ENCODE assay signal across 1 cellular context in genomic region chr11:123382555-123383074, GRCh38.
TF ChIP-seq lines count a peak whose summit lies in the region.

No MANE protein-coding gene starts in this region.

TF ChIP-seq in WTC11, 78 proteins besides CTCF, POLR2A, EP300 and RAD21 (continued from another document):
- TF ChIP-seq, protein P1, sequence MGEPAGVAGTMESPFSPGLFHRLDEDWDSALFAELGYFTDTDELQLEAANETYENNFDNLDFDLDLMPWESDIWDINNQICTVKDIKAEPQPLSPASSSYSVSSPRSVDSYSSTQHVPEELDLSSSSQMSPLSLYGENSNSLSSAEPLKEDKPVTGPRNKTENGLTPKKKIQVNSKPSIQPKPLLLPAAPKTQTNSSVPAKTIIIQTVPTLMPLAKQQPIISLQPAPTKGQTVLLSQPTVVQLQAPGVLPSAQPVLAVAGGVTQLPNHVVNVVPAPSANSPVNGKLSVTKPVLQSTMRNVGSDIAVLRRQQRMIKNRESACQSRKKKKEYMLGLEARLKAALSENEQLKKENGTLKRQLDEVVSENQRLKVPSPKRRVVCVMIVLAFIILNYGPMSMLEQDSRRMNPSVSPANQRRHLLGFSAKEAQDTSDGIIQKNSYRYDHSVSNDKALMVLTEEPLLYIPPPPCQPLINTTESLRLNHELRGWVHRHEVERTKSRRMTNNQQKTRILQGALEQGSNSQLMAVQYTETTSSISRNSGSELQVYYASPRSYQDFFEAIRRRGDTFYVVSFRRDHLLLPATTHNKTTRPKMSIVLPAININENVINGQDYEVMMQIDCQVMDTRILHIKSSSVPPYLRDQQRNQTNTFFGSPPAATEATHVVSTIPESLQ (CRISPR knock-in tag; IDR thresholded peaks at IDR 0.05): no peak
- TF ChIP-seq ZNF263 (CRISPR knock-in tag; IDR thresholded peaks at IDR 0.05; ENCODE audit: low read depth) (no peak), ZNF396 (CRISPR knock-in tag; IDR thresholded peaks at IDR 0.05; ENCODE audit: borderline replicate concordance) (no peak)
